In the genomic region with DNA sequence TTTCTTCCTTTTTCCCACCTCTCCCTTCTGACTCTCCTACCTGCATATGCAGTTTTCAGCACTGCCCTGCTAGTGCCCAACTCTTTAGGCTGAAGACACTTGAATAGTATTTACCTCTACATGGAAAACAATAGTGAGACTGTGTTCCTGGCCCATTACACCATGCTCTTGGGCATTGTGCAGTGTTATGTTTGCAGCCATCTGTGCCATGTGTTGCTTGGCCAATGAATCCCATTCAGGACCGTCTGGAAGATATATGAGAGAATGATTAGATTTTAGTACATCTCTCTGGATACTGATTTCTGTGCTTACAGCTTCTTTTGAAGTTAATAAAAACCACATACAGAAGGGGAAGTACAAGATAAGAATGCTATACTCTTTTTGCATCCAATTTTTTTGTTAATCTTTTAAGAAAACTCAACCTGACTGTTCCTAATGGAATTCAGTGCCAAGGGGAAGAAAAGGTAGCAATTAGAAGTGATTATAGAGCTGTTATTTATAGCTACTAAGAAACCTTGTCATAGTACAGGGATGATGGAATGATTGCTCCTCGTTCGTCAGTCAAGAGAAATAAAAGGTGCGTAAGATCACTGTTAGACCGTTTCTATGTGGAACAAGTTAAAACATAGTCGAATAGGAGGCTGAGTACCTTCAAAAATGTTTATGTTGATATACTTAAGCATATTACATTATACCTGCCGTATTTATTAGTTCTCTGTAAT, we compare ENCODE assay signal across 1 cellular context.
TF ChIP-seq lines count a peak whose summit lies in the region.

No MANE protein-coding gene starts in this region.

TF ChIP-seq in neural cell, 6 proteins besides CTCF, POLR2A, EP300 and RAD21:
- TF ChIP-seq, protein P1, sequence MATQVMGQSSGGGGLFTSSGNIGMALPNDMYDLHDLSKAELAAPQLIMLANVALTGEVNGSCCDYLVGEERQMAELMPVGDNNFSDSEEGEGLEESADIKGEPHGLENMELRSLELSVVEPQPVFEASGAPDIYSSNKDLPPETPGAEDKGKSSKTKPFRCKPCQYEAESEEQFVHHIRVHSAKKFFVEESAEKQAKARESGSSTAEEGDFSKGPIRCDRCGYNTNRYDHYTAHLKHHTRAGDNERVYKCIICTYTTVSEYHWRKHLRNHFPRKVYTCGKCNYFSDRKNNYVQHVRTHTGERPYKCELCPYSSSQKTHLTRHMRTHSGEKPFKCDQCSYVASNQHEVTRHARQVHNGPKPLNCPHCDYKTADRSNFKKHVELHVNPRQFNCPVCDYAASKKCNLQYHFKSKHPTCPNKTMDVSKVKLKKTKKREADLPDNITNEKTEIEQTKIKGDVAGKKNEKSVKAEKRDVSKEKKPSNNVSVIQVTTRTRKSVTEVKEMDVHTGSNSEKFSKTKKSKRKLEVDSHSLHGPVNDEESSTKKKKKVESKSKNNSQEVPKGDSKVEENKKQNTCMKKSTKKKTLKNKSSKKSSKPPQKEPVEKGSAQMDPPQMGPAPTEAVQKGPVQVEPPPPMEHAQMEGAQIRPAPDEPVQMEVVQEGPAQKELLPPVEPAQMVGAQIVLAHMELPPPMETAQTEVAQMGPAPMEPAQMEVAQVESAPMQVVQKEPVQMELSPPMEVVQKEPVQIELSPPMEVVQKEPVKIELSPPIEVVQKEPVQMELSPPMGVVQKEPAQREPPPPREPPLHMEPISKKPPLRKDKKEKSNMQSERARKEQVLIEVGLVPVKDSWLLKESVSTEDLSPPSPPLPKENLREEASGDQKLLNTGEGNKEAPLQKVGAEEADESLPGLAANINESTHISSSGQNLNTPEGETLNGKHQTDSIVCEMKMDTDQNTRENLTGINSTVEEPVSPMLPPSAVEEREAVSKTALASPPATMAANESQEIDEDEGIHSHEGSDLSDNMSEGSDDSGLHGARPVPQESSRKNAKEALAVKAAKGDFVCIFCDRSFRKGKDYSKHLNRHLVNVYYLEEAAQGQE (IDR thresholded peaks at IDR 0.05; ENCODE audit: borderline replicate concordance): no peak
- peak; percentile 71 for TF ChIP-seq POLR2AphosphoS5 (IDR thresholded peaks at IDR 0.05)
